Comparison of ENCODE assay signal across 35 cellular contexts in the genomic region with DNA sequence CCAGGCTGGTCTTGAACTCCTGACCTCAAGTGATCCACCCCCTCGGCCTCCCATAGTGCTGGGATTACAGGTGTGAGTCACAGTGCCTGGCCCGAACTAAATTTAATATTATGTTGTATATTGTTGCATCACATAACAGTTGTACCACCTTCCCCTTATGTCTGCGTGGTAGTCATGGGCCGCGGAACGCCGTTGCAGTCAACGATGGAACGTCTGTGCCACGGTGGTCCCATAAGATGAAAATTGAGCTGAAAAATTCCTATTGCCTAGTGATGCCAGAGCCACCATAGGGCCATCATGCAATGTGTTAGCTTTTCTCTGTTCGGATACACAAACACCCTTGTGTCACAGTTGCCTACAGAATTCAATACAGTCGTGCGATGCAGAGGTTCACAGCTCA.
"Had no signal": no experiment of that assay in that cellular context is flagged by ENCODE, and none has a peak within 500 bp of the region (broad histone marks: within the 10 kb centered on the region; RNA-seq: fewer than 3 reads in every experiment).

No MANE protein-coding gene starts in this region.

- DNase-seq: Karpas-422, Kasumi-1, MG63, MM.1S, MV-4-11, NCI-H1048, NCI-H1092, NCI-H1092 treated with DMSO at 0.1 percent for 48 hours, NCI-H1105, NCI-H1105 treated with DMSO at 0.1 percent for 48 hours, NCI-H1417, NCI-H1417 treated with DMSO at 0.1 percent for 48 hours, NCI-H1436, NCI-H1436 treated with DMSO at 0.1 percent for 48 hours, NCI-H146, NCI-H1694, NCI-H1694 treated with DMSO at 0.1 percent for 48 hours, NCI-H187, NCI-H187 treated with DMSO at 0.1 percent for 48 hours, NCI-H1930, NCI-H2029, NCI-H2029 treated with DMSO at 0.1 percent for 48 hours, NCI-H2081, NCI-H2081 treated with DMSO at 0.1 percent for 48 hours, NCI-H2107, NCI-H2171, NCI-H2171 treated with DMSO at 0.1 percent for 48 hours, NCI-H2227 treated with DMSO at 0.1 percent for 48 hours, NCI-H226, NCI-H345, NCI-H446, NCI-H446 treated with DMSO at 0.1 percent for 48 hours, NCI-H510A, NCI-H510A treated with DMSO at 0.1 percent for 48 hours, NCI-H524 had no signal

- H3K4me3 ChIP-seq: MG63 had no signal

- H3K9me3 ChIP-seq: MG63 had no signal

- H3K27me3 ChIP-seq: MG63 had no signal

- H3K36me3 ChIP-seq: MG63 had no signal
